In genomic region chr16:17469742-17470001, GRCh38 we compare ENCODE assay signal across 8 cellular contexts. TPM values are rescaled to one million over a fixed set of nuclear protein-coding genes. Genes with fewer than 3 reads are reported as not detected.
DNase-seq lines count a peak whose midpoint lies in the region; ATAC-seq and TF ChIP-seq lines count a peak whose summit lies in the region.

No MANE protein-coding gene starts in this region.

- peak; percentile 9 to 16 for ATAC-seq in activated T-cell treated with anti-CD3 and anti-CD28 coated beads, Interleukin-2, amount 50 U/mL, for 4 hours
- ATAC-seq in HG02884 (IDR thresholded peaks at IDR 0.05; ENCODE audit: unreplicated experiment), result no peak

- H3K27me3 ChIP-seq in adrenal gland (no peaks in the 10 kb centered on the region), mesendoderm (ENCODE audit: insufficient read depth, low read length, poor library complexity) (no peaks in the 10 kb centered on the region), transverse colon (no peaks in the 10 kb centered on the region)

- peak overlapping the region; percentile 95 for H3K4me3 Mint-ChIP-seq in activated T-cell treated with anti-CD3 and anti-CD28 coated beads, Interleukin-2, amount 50 U/mL, for 4 hours

- no peaks in the 10 kb centered on the region for H3K36me3 ChIP-seq in adrenal gland (replicated peaks in 1 of 2)
- no peaks in the 10 kb centered on the region for H3K36me3 ChIP-seq in mesendoderm (ENCODE audit: control insufficient read depth, insufficient read depth, low read length)
- H3K36me3 ChIP-seq in transverse colon, result no peaks in the 10 kb centered on the region

- H3K9me3 Mint-ChIP-seq in activated T-cell treated with anti-CD3 and anti-CD28 coated beads, Interleukin-2, amount 50 U/mL, for 4 hours, result no peaks in the 10 kb centered on the region

- H3K27me3 Mint-ChIP-seq in activated T-cell treated with anti-CD3 and anti-CD28 coated beads, Interleukin-2, amount 50 U/mL, for 4 hours (ENCODE audit: low read depth), result no peaks in the 10 kb centered on the region

- H2AK5ac ChIP-seq in mesendoderm (ENCODE audit: low read length), result no peak overlapping the region

- TF ChIP-seq CTCF in adrenal gland (IDR thresholded peaks at IDR 0.05), result no peak
- no peak for TF ChIP-seq CTCF in transverse colon (IDR thresholded peaks at IDR 0.05)

- H3K23ac ChIP-seq in mesendoderm (ENCODE audit: low read length), result peak overlapping the region; percentile 29

- H3K18ac ChIP-seq in mesendoderm (ENCODE audit: low read length), result no peak overlapping the region

- TF ChIP-seq POLR2A in adrenal gland (IDR thresholded peaks at IDR 0.05) (peak in 1 of 2 donors; percentile 9), transverse colon (IDR thresholded peaks at IDR 0.05) (no peak)

- H3K27ac ChIP-seq in adrenal gland, result peak overlapping the region in 3 of 5 donors; percentile 8 to 90 (median 41)
- no peak overlapping the region for H3K27ac ChIP-seq in mesendoderm (ENCODE audit: low read depth, low read length)
- H3K27ac ChIP-seq in transverse colon, result peak overlapping the region; percentile 77 to 89 (median 84)

- peaks cover 0 to 52% of the 10 kb centered on the region in 2 donors for H3K4me1 ChIP-seq in adrenal gland (replicated peaks in 1 of 2)
- H3K4me1 ChIP-seq in mesendoderm (ENCODE audit: control insufficient read depth, low read depth, low read length), result peaks cover 4% of the 10 kb centered on the region
- H3K4me1 ChIP-seq in transverse colon, result peaks cover 16 to 43% (median 31%) of the 10 kb centered on the region in 4 donors

- H3K36me3 Mint-ChIP-seq in activated T-cell treated with anti-CD3 and anti-CD28 coated beads, Interleukin-2, amount 50 U/mL, for 4 hours (ENCODE audit: insufficient read depth), result peaks cover 5% of the 10 kb centered on the region

- H3K4ac ChIP-seq in mesendoderm (ENCODE audit: low read depth, low read length), result no peak overlapping the region

- in situ Hi-C loops in transverse colon (cut with MboI; ENCODE audit: low pct_ligation_motif_present in 1 of 4, low pct_unique_long_range_greater_than_20kb in 1 of 4, low sequenced_read_pairs in 3 of 4), result loop anchor here in 3 of 4 donors (10.0 to 25.0 kb wide), 6 partner anchors 105 to 605 kb away; no protein-coding TSS in a partner anchor

- peaks cover 10% of the 10 kb centered on the region for H3K79me2 ChIP-seq in mesendoderm (ENCODE audit: control insufficient read depth, insufficient read depth, low read length)

- H3K4me3 ChIP-seq in adrenal gland (peak overlapping the region in 3 of 4 donors; percentile 33 to 67 (median 49)), mesendoderm (ENCODE audit: low read length) (peak overlapping the region; percentile 57), transverse colon (peak overlapping the region; percentile 73 to 93 (median 74))

- WGBS in adrenal gland, 4 donors, result 0 to 5% (median 2%) methylated on average over 7 of the region's 7 CpGs
- no CpG with 5 or more reads among the region's 7 CpGs for WGBS in mesendoderm (ENCODE audit: extremely low coverage, insufficient coverage, low lambda C conversion rate)
- WGBS in transverse colon (ENCODE audit: low coverage in 1 of 2), 2 donors, result 4 to 19% methylated on average over 2 to 7 of the region's 7 CpGs

- no peak for DNase-seq in activated T-cell treated with anti-CD3 and anti-CD28 coated beads, Interleukin-2, amount 50 U/mL, for 4 hours
- no peak for DNase-seq in activated T-cell treated with anti-CD3 and anti-CD28 coated beads for 4 hours
- no peak for DNase-seq in adrenal gland
- no peak for DNase-seq in mesendoderm
- DNase-seq in transverse colon, result no peak
- no peak for DNase-seq in AG08395 (ENCODE audit: low spot score)
- no peak for DNase-seq in stimulated activated CD4-positive, alpha-beta T cell treated with anti-CD3 and anti-CD28 coated beads, Interleukin-2, amount 100 ng/mL, for 48 hours

- no peak overlapping the region for H4K5ac ChIP-seq in mesendoderm (ENCODE audit: low read length)

- H3K79me1 ChIP-seq in mesendoderm (ENCODE audit: low read length), result peaks cover 1% of the 10 kb centered on the region

- intact Hi-C loops in adrenal gland (cut with DNase I) (loop anchor here in 1 of 2 donors (10.0 kb wide), 2 partner anchors 195 to 275 kb away; no protein-coding TSS in a partner anchor), transverse colon (cut with DNase I; ENCODE audit: low total_unique reads) (loop anchor here (10.0 kb wide), 3 partner anchors 55 to 275 kb away; no protein-coding TSS in a partner anchor)

- peak overlapping the region; percentile 81 for H3K56ac ChIP-seq in mesendoderm (ENCODE audit: low read length)

- no peak overlapping the region for H2BK15ac ChIP-seq in mesendoderm (replicated peaks; ENCODE audit: low read depth)

- H4K8ac ChIP-seq in mesendoderm (ENCODE audit: low read depth, low read length), result no peak overlapping the region

- H2BK120ac ChIP-seq in mesendoderm (ENCODE audit: low read depth, low read length), result no peak overlapping the region

- H3K4me2 ChIP-seq in mesendoderm (ENCODE audit: low read length), result peak overlapping the region; percentile 79

- H2BK5ac ChIP-seq in mesendoderm (ENCODE audit: low read length), result no peak overlapping the region

- peaks cover 51% of the 10 kb centered on the region for H3K4me1 Mint-ChIP-seq in activated T-cell treated with anti-CD3 and anti-CD28 coated beads, Interleukin-2, amount 50 U/mL, for 4 hours (ENCODE audit: low read depth)

- H3K9me3 ChIP-seq in adrenal gland (replicated peaks in 1 of 3) (no peaks in the 10 kb centered on the region), transverse colon (no peaks in the 10 kb centered on the region)

- H3K9ac ChIP-seq in mesendoderm (ENCODE audit: low read length), result peak overlapping the region; percentile 56

- no peak for TF ChIP-seq EP300 in transverse colon (IDR thresholded peaks at IDR 0.05; ENCODE audit: low read depth)

RNA-seq across cellular contexts. Expression of gene XYLT1, which starts 1.1 kb away (rescaled TPM):
- total RNA-seq in activated T-cell treated with anti-CD3 and anti-CD28 coated beads, Interleukin-2, amount 50 U/mL, for 4 hours, result 1 to 10 TPM; 1.9 to 3.1 (median 2.3) TPM
- 10 to 100 TPM in 7 of 8 donors, 1 to 10 TPM in 1; 6.6 to 67.6 (median 16.8) TPM for total RNA-seq in adrenal gland
- 10 to 100 TPM in 1 of 3 donors, 1 to 10 TPM in 2; 1.3 to 27.7 (median 2.7) TPM for polyA plus RNA-seq in adrenal gland
- polyA plus RNA-seq in mesendoderm (2013, experiment 1 of 2), result 7.2 TPM
- polyA plus RNA-seq in mesendoderm (2013, experiment 2 of 2), result 6.8 TPM
- 10 to 100 TPM; 22.3 to 44.6 (median 39.4) TPM for total RNA-seq in transverse colon
